Comparison of ENCODE assay signal across 11 cellular contexts in the genomic region with DNA sequence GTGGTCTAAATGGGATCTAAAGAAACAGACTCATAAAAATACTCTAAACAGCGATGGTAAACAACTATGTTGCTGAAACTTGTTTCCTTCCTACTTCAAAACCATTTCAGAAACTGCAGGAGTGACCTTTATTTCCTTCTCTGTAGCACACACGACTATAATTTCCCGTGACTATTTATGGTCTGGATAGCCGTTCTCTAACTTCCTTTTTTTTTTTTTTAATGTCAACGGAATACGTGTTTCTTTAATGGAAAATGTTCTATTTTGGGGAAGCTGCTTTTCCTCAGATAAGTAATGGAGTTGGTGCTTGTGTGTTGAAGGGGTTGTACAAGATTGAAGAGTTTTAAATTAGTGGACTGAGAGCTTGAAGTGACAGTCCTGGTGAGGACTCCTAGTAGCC.
A peak's percentile ranks its signal among the peaks of the same experiment; 100 is the strongest.
DNase-seq lines count a peak whose midpoint lies in the region; ATAC-seq and FAIRE-seq lines count a peak whose summit lies in the region.
"Had no signal": no experiment of that assay in that cellular context is flagged by ENCODE, and none has a peak within 500 bp of the region (broad histone marks: within the 10 kb centered on the region; RNA-seq: fewer than 3 reads in every experiment).

No MANE protein-coding gene starts in this region.

- H3K4me3 ChIP-seq in skeletal muscle tissue (ENCODE audit: low read length in 3 of 3) = no peak overlapping the region

- no peaks in the 10 kb centered on the region for H3K27me3 ChIP-seq in skeletal muscle tissue (ENCODE audit: control insufficient read depth in 3 of 3, insufficient read depth in 3 of 3, low read length in 3 of 3)

- no peak overlapping the region for H3K9ac ChIP-seq in skeletal muscle tissue (ENCODE audit: low read depth in 1 of 3, low read length in 3 of 3)

- no peaks in the 10 kb centered on the region for H3K9me3 ChIP-seq in skeletal muscle tissue (ENCODE audit: control insufficient read depth in 3 of 3, low read length in 3 of 3)

- H3K4me1 ChIP-seq in skeletal muscle tissue (ENCODE audit: control insufficient read depth in 3 of 3, insufficient read depth in 3 of 3, low read length in 3 of 3) = peaks cover 0 to 3% (median 0%) of the 10 kb centered on the region in 3 donors

- DNase-seq in GM19239 (ENCODE audit: insufficient read length, low spot score) (no peak), OCI-M2 (lab: John Stamatoyannopoulos, UW; ENCODE audit: unreplicated experiment) (peak; percentile 11), Right ventricle myocardium superior (no peak), caudate nucleus (lab: John Stamatoyannopoulos, UW) (no peak)
- no peak for DNase-seq in stimulated activated CD4-positive, alpha-beta T cell treated with anti-CD3 and anti-CD28 coated beads, Interleukin-12 subunit alpha, Interleukin-12 subunit beta, amount 100 ng/mL, for 4 hours
- DNase-seq: activated naive CD4-positive, alpha-beta T cell; HCEC 1CT; stimulated activated CD4-positive, alpha-beta T cell treated with anti-CD3 and anti-CD28 coated beads, Interleukin-4, amount 100 ng/mL, for 1 hour had no signal

- H3K36me3 ChIP-seq in skeletal muscle tissue (ENCODE audit: control insufficient read depth in 3 of 3, insufficient read depth in 3 of 3, low read length in 3 of 3) = no peaks in the 10 kb centered on the region

- H3K27ac ChIP-seq in skeletal muscle tissue (ENCODE audit: low read depth, low read length) (peak overlapping the region; percentile 56), caudate nucleus (ENCODE audit: low read depth, low read length) (no peak overlapping the region)

- FAIRE-seq in GM19239 (lab: Jason Lieb, UNC) = peak; percentile 89

- peak; percentile 68 for ATAC-seq in Right ventricle myocardium superior (ENCODE audit: poor library complexity)
- no peak for ATAC-seq in HG03378 (IDR thresholded peaks at IDR 0.05; ENCODE audit: unreplicated experiment)
- ATAC-seq in activated CD4-positive, CD25-positive, alpha-beta regulatory T cell treated with anti-CD3 and anti-CD28 coated beads, Interleukin-2, amount 50 U/mL, for 24 hours = no peak

- intact Hi-C loops in Right ventricle myocardium superior (cut with DNase I) = no loop called here
